11 cellular contexts compared by ENCODE assay signal in the genomic region with DNA sequence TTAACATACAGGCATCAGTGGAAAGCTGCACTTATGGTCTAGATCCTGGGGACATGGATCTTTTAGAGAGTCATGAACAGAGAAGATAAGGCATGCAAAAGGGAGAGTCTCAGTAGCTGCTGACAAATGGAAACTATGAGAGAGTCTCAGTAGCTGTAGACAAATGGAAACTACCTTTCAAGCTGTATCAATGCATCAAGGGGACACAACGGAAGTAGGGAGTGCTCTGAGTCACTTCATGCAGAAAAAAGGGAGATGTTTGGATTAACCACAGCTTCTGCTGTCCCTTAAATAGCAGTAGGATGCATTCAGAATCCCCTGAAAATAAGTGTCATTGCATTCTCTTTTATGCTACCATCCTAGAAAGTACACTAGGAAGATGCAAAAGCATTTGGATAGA.
DNase-seq lines count a peak whose midpoint lies in the region; ATAC-seq and TF ChIP-seq lines count a peak whose summit lies in the region.
"Had no signal": no experiment of that assay in that cellular context is flagged by ENCODE, and none has a peak within 500 bp of the region (broad histone marks: within the 10 kb centered on the region; RNA-seq: fewer than 3 reads in every experiment).

No MANE protein-coding gene starts in this region.

- in situ Hi-C loops in GM13977 (cut with MboI; ENCODE audit: low pct_unique_long_range_greater_than_20kb, low sequenced_read_pairs, unreplicated experiment) = no loop called here

- ATAC-seq in GM19351 (IDR thresholded peaks at IDR 0.05; ENCODE audit: unreplicated experiment) (peak; percentile 85), HG02763 (IDR thresholded peaks at IDR 0.05; ENCODE audit: unreplicated experiment) (peak; percentile 98), HG03432 (IDR thresholded peaks at IDR 0.05; ENCODE audit: unreplicated experiment) (peak; percentile 93)

- TF ChIP-seq CTCF in GM13977 (IDR thresholded peaks at IDR 0.05; ENCODE audit: extremely low read depth, insufficient read depth, missing control alignments) = no peak

- peak; percentile 20 for DNase-seq in GM13977 (ENCODE audit: low spot score)
- no peak for DNase-seq in activated naive CD4-positive, alpha-beta T cell (lab: John Stamatoyannopoulos, UW)
- no peak for DNase-seq in EL
- no peak for DNase-seq in AML-193 (lab: John Stamatoyannopoulos, UW)
- DNase-seq in central memory CD4-positive, alpha-beta T cell = no peak
- DNase-seq: activated T-cell treated with anti-CD3 and anti-CD28 coated beads, Interleukin-2, amount 50 U/mL, for 1 hour; NCI-H1694; trophoblast cell had no signal
